In the genomic region with DNA sequence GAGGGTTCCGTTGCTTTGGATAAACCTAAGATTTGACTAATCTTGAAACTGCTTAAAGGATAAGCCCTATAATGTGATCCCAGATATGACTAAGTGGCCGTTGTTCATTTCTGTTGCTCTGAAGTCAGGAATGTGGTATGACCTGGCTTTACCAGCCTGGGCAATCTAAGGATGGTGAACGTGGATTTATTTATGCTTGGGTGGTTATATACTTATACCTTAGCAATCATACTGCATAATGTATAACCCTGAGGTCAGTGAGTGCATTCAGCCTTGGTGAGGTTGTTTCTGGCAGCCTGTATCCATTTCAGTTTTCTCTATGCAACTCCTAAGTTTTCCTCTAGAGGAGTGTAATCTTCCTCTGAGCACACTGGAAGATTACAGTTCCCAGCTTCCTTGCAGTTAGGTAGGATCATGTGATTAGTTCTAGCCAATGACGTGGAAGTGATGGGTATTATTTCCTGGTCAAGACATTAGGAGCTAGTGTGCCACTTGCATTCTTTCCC, we compare ENCODE assay signal across 10 cellular contexts. TPM values are rescaled to one million over a fixed set of nuclear protein-coding genes. Genes with fewer than 3 reads are reported as not detected.
A peak's percentile ranks its signal among the peaks of the same experiment; 100 is the strongest.
DNase-seq lines count a peak whose midpoint lies in the region; ATAC-seq, FAIRE-seq and TF ChIP-seq lines count a peak whose summit lies in the region.
"Had no signal": no experiment of that assay in that cellular context is flagged by ENCODE, and none has a peak within 500 bp of the region (broad histone marks: within the 10 kb centered on the region; RNA-seq: fewer than 3 reads in every experiment).

No MANE protein-coding gene starts in this region.

- H2AFZ ChIP-seq in keratinocyte (ENCODE audit: control insufficient read depth, low read length) = peak overlapping the region; percentile 67

- peak; percentile 89 for FAIRE-seq in keratinocyte (lab: Jason Lieb, UNC)

- peaks cover 32% of the 10 kb centered on the region for H3K79me2 ChIP-seq in keratinocyte (ENCODE audit: control insufficient read depth, insufficient read depth, low read length)

- dilution Hi-C loops in keratinocyte (cut with MboI; ENCODE audit: extremely low pct_ligation_motif_present, low sequenced_read_pairs) = no loop called here

- intact Hi-C loops in colonic mucosa (cut with DNase I) = no loop called here

- no peaks in the 10 kb centered on the region for H3K9me1 ChIP-seq in keratinocyte (ENCODE audit: control insufficient read depth, extremely low read depth, insufficient read depth, low read length)

- H3K9ac ChIP-seq in adipocyte (ENCODE audit: low read length) (peak overlapping the region; percentile 67), keratinocyte (ENCODE audit: control insufficient read depth, extremely low read depth, insufficient read depth, low read length) (peak overlapping the region; percentile 28), colonic mucosa (ENCODE audit: low read depth in 2 of 2, low read length in 2 of 2) (no peak overlapping the region)

- no peak overlapping the region for H3K4me3 ChIP-seq in BE2C (ENCODE audit: low read depth, low read length)
- peak overlapping the region; percentile 58 for H3K4me3 ChIP-seq in adipocyte (ENCODE audit: low read length)
- H3K4me3 ChIP-seq in keratinocyte (ENCODE audit: control insufficient read depth in 2 of 3, extremely low read depth in 1 of 3, insufficient read depth in 2 of 3, low read depth in 1 of 3, low read length in 3 of 3) = peak overlapping the region; percentile 28 to 45 (median 43)
- no peak overlapping the region for H3K4me3 ChIP-seq in colonic mucosa

- ATAC-seq in GM21529 (IDR thresholded peaks at IDR 0.05; ENCODE audit: unreplicated experiment) (no peak), HG03108 (IDR thresholded peaks at IDR 0.05; ENCODE audit: unreplicated experiment) (no peak)

- TF ChIP-seq CTCF in BE2C (IDR thresholded peaks at IDR 0.05; ENCODE audit: low read depth, low read length) = peak; percentile 27; the same call in 1 of the 2 replicates
- peak in 2 of 3 experiments; percentile 50 to 51 for TF ChIP-seq CTCF in keratinocyte (optimal IDR thresholded peaks at IDR 0.05 in 1 of 3, IDR thresholded peaks at IDR 0.05 in 1 of 3, conservative IDR thresholded peaks at IDR 0.05 in 1 of 3; ENCODE audit: extremely low read depth in 1 of 3, insufficient read depth in 2 of 3, low read length in 3 of 3)
- TF ChIP-seq CTCF in colonic mucosa (IDR thresholded peaks at IDR 0.05) = no peak

- no peaks in the 10 kb centered on the region for H3K4me1 ChIP-seq in BE2C
- H3K4me1 ChIP-seq in adipocyte (ENCODE audit: control insufficient read depth, insufficient read depth, low read length) = peaks cover 37% of the 10 kb centered on the region
- H3K4me1 ChIP-seq in keratinocyte (ENCODE audit: control insufficient read depth, extremely low read depth, insufficient read depth, low read length) = peaks cover 47% of the 10 kb centered on the region
- H3K4me1 ChIP-seq in colonic mucosa = peaks cover 8% of the 10 kb centered on the region

- DNase-seq in BE2C (no peak), HK-2 (ENCODE audit: unreplicated experiment) (peak; percentile 61), adipocyte (ENCODE audit: low read depth) (peak; percentile 47), keratinocyte (ENCODE audit: low read depth, low spot score) (no peak), NCI-H748 treated with DMSO at 0.1 percent for 48 hours (lab: John Stamatoyannopoulos, UW) (no peak), colonic mucosa (no peak)
- DNase-seq: effector CD4-positive, alpha-beta T cell; stimulated activated CD4-positive, alpha-beta T cell treated with anti-CD3 and anti-CD28 coated beads, Interleukin-2, amount 100 ng/mL, for 48 hours had no signal

- H3K9me3 ChIP-seq in BE2C (no peaks in the 10 kb centered on the region), adipocyte (ENCODE audit: control insufficient read depth, low read length) (peaks cover 4% of the 10 kb centered on the region), keratinocyte (ENCODE audit: control insufficient read depth, low read depth, low read length) (no peaks in the 10 kb centered on the region), colonic mucosa (no peaks in the 10 kb centered on the region)

- peak overlapping the region; percentile 84 for H3K4me2 ChIP-seq in keratinocyte (ENCODE audit: control insufficient read depth, extremely low read depth, insufficient read depth, low read depth, low read length)

- no peaks in the 10 kb centered on the region for H3K36me3 ChIP-seq in BE2C
- no peaks in the 10 kb centered on the region for H3K36me3 ChIP-seq in adipocyte (ENCODE audit: control insufficient read depth, insufficient read depth, low read length, severe bottlenecking)
- H3K36me3 ChIP-seq in keratinocyte (ENCODE audit: control insufficient read depth in 2 of 2, extremely low read depth in 1 of 2, insufficient read depth in 2 of 2, low read length in 2 of 2) = no peaks in the 10 kb centered on the region
- no peaks in the 10 kb centered on the region for H3K36me3 ChIP-seq in colonic mucosa

- no peaks in the 10 kb centered on the region for H3K27me3 ChIP-seq in BE2C
- H3K27me3 ChIP-seq in adipocyte (replicated peaks; ENCODE audit: control insufficient read depth, insufficient read depth, low read length) = no peaks in the 10 kb centered on the region
- no peaks in the 10 kb centered on the region for H3K27me3 ChIP-seq in keratinocyte (ENCODE audit: control insufficient read depth, extremely low read depth, insufficient read depth, low read length)
- no peaks in the 10 kb centered on the region for H3K27me3 ChIP-seq in colonic mucosa

- no peaks in the 10 kb centered on the region for H4K20me1 ChIP-seq in keratinocyte (ENCODE audit: control insufficient read depth, extremely low read depth, insufficient read depth, low read length)

- H3K27ac ChIP-seq in keratinocyte (ENCODE audit: control insufficient read depth, insufficient read depth, low read length) (peak overlapping the region; percentile 71), colonic mucosa (no peak overlapping the region)

RNA-seq across cellular contexts. Expression of a gene that starts 41.9 kb away (rescaled TPM):
- 42.9 TPM for polyA plus RNA-seq in BE2C (2012; ENCODE audit: insufficient read depth, insufficient read length, low read depth)
- 46.8 to 87.2 TPM (median 56.4 TPM) in 3 replicates for polyA plus RNA-seq in keratinocyte
- polyA plus RNA-seq in keratinocyte (2011; ENCODE audit: low read depth) = 21.4 TPM
- 63.6 and 80.7 TPM in 2 replicates for polyA plus RNA-seq in keratinocyte (2011; cell fraction: cytosol; rRNA removed)
- polyA plus RNA-seq in keratinocyte (2011; cell fraction: nucleus; rRNA removed) = 66.5 and 74.0 TPM in 2 replicates
- polyA plus RNA-seq in keratinocyte (2012; ENCODE audit: low replicate concordance) = 33.8 and 50.1 TPM in 2 replicates
- polyA minus RNA-seq in keratinocyte = 51.0 to 113 TPM (median 87.3 TPM) in 3 replicates
- 63.7 TPM for polyA minus RNA-seq in keratinocyte (2011; cell fraction: cytosol; rRNA and poly(A)+ RNA removed)
- polyA minus RNA-seq in keratinocyte (2011; cell fraction: nucleus; rRNA and poly(A)+ RNA removed) = 51.8 and 112 TPM in 2 replicates
- total RNA-seq in colonic mucosa = 10 to 100 TPM; 38.3 to 39.2 TPM

RNA-seq across cellular contexts. Expression of a gene that starts 42.1 kb away (rescaled TPM):
- 16.3 TPM for polyA plus RNA-seq in BE2C (2012; ENCODE audit: insufficient read depth, insufficient read length, low read depth)
- 7.8 to 11.6 TPM (median 7.9 TPM) in 3 replicates for polyA plus RNA-seq in keratinocyte
- polyA plus RNA-seq in keratinocyte (2011; ENCODE audit: low read depth) = 6.4 TPM
- polyA plus RNA-seq in keratinocyte (2011; cell fraction: cytosol; rRNA removed) = 4.4 and 7.3 TPM in 2 replicates
- 9.8 and 12.4 TPM in 2 replicates for polyA plus RNA-seq in keratinocyte (2011; cell fraction: nucleus; rRNA removed)
- 3.1 and 7.0 TPM in 2 replicates for polyA plus RNA-seq in keratinocyte (2012; ENCODE audit: low replicate concordance)
- 2.6 to 14.2 TPM (median 10.3 TPM) in 3 replicates for polyA minus RNA-seq in keratinocyte
- polyA minus RNA-seq in keratinocyte (2011; cell fraction: cytosol; rRNA and poly(A)+ RNA removed) = 7.7 TPM
- polyA minus RNA-seq in keratinocyte (2011; cell fraction: nucleus; rRNA and poly(A)+ RNA removed) = 8.8 and 18.6 TPM in 2 replicates
- total RNA-seq in colonic mucosa = 1 to 10 TPM; 1.6 to 5.5 TPM

Comparison
In these comparisons a context has a peak if more than half of its experiments do, and no peak if none do; other contexts are left out.
1. DNase-seq: peak in HK-2 (single experiment) and adipocyte (single experiment); none in BE2C (single experiment), keratinocyte (single experiment), NCI-H748 treated with DMSO at 0.1 percent for 48 hours (single experiment) and colonic mucosa (single experiment).
2. H3K4me3 ChIP-seq: peak in adipocyte (single experiment) and keratinocyte (3 of 3); none in BE2C (single experiment) and colonic mucosa (single experiment).
3. H3K9ac ChIP-seq: peak in adipocyte (single experiment) and keratinocyte (single experiment); none in colonic mucosa (0 of 2).